ENCODE assay signal across 2 cellular contexts in the genomic region with DNA sequence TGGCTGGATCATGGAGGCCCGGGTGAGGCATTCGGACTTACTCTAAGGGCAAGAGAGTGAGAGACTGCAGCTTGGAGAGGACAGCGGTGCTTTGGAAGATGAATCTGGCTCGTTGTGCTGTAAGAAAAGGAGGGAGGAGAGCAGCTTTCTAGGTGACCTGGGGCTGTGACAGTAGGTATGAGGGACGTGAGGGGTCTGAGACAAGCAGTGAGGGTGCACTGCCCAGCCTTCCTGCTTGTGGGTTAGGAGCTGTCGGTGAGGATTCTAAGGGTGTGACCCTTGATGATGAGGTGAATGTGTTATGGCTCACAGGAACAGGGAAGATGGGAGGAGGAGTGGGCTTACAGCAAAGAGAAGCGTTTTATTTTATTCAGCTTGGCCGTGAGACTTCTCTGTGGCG.
TF ChIP-seq lines count a peak whose summit lies in the region.

No MANE protein-coding gene starts in this region.

TF ChIP-seq in GM23338, 12 proteins besides CTCF, POLR2A, EP300 and RAD21 (continued from another document):
- TF ChIP-seq, protein P1, sequence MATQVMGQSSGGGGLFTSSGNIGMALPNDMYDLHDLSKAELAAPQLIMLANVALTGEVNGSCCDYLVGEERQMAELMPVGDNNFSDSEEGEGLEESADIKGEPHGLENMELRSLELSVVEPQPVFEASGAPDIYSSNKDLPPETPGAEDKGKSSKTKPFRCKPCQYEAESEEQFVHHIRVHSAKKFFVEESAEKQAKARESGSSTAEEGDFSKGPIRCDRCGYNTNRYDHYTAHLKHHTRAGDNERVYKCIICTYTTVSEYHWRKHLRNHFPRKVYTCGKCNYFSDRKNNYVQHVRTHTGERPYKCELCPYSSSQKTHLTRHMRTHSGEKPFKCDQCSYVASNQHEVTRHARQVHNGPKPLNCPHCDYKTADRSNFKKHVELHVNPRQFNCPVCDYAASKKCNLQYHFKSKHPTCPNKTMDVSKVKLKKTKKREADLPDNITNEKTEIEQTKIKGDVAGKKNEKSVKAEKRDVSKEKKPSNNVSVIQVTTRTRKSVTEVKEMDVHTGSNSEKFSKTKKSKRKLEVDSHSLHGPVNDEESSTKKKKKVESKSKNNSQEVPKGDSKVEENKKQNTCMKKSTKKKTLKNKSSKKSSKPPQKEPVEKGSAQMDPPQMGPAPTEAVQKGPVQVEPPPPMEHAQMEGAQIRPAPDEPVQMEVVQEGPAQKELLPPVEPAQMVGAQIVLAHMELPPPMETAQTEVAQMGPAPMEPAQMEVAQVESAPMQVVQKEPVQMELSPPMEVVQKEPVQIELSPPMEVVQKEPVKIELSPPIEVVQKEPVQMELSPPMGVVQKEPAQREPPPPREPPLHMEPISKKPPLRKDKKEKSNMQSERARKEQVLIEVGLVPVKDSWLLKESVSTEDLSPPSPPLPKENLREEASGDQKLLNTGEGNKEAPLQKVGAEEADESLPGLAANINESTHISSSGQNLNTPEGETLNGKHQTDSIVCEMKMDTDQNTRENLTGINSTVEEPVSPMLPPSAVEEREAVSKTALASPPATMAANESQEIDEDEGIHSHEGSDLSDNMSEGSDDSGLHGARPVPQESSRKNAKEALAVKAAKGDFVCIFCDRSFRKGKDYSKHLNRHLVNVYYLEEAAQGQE (IDR thresholded peaks at IDR 0.05; ENCODE audit: unreplicated experiment): no peak
- no peak for TF ChIP-seq JUNB (IDR thresholded peaks at IDR 0.05; ENCODE audit: unreplicated experiment)
- TF ChIP-seq, protein P2, sequence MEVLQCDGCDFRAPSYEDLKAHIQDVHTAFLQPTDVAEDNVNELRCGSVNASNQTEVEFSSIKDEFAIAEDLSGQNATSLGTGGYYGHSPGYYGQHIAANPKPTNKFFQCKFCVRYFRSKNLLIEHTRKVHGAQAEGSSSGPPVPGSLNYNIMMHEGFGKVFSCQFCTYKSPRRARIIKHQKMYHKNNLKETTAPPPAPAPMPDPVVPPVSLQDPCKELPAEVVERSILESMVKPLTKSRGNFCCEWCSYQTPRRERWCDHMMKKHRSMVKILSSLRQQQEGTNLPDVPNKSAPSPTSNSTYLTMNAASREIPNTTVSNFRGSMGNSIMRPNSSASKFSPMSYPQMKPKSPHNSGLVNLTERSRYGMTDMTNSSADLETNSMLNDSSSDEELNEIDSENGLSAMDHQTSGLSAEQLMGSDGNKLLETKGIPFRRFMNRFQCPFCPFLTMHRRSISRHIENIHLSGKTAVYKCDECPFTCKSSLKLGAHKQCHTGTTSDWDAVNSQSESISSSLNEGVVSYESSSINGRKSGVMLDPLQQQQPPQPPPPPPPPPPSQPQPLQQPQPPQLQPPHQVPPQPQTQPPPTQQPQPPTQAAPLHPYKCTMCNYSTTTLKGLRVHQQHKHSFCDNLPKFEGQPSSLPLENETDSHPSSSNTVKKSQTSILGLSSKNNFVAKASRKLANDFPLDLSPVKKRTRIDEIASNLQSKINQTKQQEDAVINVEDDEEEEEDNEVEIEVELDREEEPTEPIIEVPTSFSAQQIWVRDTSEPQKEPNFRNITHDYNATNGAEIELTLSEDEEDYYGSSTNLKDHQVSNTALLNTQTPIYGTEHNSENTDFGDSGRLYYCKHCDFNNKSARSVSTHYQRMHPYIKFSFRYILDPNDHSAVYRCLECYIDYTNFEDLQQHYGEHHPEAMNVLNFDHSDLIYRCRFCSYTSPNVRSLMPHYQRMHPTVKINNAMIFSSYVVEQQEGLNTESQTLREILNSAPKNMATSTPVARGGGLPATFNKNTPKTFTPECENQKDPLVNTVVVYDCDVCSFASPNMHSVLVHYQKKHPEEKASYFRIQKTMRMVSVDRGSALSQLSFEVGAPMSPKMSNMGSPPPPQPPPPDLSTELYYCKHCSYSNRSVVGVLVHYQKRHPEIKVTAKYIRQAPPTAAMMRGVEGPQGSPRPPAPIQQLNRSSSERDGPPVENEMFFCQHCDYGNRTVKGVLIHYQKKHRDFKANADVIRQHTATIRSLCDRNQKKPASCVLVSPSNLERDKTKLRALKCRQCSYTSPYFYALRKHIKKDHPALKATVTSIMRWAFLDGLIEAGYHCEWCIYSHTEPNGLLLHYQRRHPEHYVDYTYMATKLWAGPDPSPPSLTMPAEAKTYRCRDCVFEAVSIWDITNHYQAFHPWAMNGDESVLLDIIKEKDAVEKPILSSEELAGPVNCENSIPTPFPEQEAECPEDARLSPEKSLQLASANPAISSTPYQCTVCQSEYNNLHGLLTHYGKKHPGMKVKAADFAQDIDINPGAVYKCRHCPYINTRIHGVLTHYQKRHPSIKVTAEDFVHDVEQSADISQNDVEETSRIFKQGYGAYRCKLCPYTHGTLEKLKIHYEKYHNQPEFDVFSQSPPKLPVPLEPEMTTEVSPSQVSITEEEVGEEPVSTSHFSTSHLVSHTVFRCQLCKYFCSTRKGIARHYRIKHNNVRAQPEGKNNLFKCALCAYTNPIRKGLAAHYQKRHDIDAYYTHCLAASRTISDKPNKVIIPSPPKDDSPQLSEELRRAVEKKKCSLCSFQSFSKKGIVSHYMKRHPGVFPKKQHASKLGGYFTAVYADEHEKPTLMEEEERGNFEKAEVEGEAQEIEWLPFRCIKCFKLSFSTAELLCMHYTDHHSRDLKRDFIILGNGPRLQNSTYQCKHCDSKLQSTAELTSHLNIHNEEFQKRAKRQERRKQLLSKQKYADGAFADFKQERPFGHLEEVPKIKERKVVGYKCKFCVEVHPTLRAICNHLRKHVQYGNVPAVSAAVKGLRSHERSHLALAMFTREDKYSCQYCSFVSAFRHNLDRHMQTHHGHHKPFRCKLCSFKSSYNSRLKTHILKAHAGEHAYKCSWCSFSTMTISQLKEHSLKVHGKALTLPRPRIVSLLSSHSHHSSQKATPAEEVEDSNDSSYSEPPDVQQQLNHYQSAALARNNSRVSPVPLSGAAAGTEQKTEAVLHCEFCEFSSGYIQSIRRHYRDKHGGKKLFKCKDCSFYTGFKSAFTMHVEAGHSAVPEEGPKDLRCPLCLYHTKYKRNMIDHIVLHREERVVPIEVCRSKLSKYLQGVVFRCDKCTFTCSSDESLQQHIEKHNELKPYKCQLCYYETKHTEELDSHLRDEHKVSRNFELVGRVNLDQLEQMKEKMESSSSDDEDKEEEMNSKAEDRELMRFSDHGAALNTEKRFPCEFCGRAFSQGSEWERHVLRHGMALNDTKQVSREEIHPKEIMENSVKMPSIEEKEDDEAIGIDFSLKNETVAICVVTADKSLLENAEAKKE (CRISPR knock-in tag; IDR thresholded peaks at IDR 0.05): no peak
- no peak for TF ChIP-seq ZNF114 (CRISPR knock-in tag; IDR thresholded peaks at IDR 0.05)
- no peak for TF ChIP-seq EZH2phosphoT487 (IDR thresholded peaks at IDR 0.05; ENCODE audit: unreplicated experiment)
- TF ChIP-seq EZH2 (IDR thresholded peaks at IDR 0.05; ENCODE audit: low read depth, unreplicated experiment): no peak

TF ChIP-seq in SK-N-SH treated with all-trans-retinoic acid at 6 μM for 48 hours, 23 proteins besides CTCF, POLR2A, EP300 and RAD21 (continued from another document):
- TF ChIP-seq ZFP30 (CRISPR knock-in tag; IDR thresholded peaks at IDR 0.05) (no peak), GLIS3 (CRISPR knock-in tag; IDR thresholded peaks at IDR 0.05) (no peak), TOX (CRISPR knock-in tag; IDR thresholded peaks at IDR 0.05; ENCODE audit: borderline replicate concordance) (no peak), ZNF8 (CRISPR knock-in tag; IDR thresholded peaks at IDR 0.05) (no peak)
- TF ChIP-seq, protein P3, sequence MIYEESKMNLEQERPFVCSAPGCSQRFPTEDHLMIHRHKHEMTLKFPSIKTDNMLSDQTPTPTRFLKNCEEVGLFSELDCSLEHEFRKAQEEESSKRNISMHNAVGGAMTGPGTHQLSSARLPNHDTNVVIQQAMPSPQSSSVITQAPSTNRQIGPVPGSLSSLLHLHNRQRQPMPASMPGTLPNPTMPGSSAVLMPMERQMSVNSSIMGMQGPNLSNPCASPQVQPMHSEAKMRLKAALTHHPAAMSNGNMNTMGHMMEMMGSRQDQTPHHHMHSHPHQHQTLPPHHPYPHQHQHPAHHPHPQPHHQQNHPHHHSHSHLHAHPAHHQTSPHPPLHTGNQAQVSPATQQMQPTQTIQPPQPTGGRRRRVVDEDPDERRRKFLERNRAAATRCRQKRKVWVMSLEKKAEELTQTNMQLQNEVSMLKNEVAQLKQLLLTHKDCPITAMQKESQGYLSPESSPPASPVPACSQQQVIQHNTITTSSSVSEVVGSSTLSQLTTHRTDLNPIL (CRISPR knock-in tag; IDR thresholded peaks at IDR 0.05; ENCODE audit: low read depth): no peak
